In the genomic region with DNA sequence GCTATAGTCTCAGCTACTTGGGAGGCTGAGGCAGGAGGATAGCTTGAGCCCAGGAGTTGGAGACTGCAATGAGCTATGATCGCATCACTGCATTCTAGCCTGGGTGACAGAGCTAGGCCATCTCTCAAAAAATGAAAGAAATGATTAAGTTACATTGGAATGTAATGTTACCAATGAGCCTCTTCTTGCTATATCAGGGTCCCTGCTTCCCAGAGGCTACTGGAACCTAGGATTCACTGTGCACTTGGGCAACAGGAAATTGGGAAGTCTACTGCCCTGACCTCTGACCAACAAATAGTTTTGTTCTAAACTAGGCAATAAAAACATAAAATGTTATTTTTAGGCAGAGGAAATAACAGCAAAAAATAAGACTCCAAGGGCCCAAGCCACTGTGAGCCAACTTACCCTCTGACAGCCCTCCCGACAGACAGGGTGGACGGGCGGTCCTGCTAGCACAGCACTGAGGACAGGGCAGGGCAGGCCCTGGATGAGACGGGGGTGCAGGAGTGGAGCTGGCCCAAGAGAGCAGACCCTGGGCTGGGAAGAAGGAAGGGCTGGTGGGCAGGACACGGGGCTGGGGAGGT, we compare ENCODE assay signal across 9 cellular contexts. TPM values are rescaled to one million over a fixed set of nuclear protein-coding genes. Genes with fewer than 3 reads are reported as not detected.
A peak's percentile ranks its signal among the peaks of the same experiment; 100 is the strongest.
DNase-seq lines count a peak whose midpoint lies in the region; ATAC-seq and TF ChIP-seq lines count a peak whose summit lies in the region.
"Had no signal": no experiment of that assay in that cellular context is flagged by ENCODE, and none has a peak within 500 bp of the region (broad histone marks: within the 10 kb centered on the region; RNA-seq: fewer than 3 reads in every experiment).

No MANE protein-coding gene starts in this region.

- H3K4me3 ChIP-seq in CD4-positive, CD25-positive, alpha-beta regulatory T cell (ENCODE audit: low read depth, low read length), result no peak overlapping the region
- H3K4me3 ChIP-seq in MG63 (no peak overlapping the region), fibroblast of lung (replicated peaks in 1 of 4; ENCODE audit: control extremely low read depth in 1 of 4, insufficient read depth in 1 of 4, low read depth in 3 of 4, low read length in 4 of 4) (no peak overlapping the region), trophoblast cell (ENCODE audit: low read depth, low read length) (no peak overlapping the region)
- H3K4me3 ChIP-seq: breast epithelium had no signal

- H3K9me3 Mint-ChIP-seq in CD4-positive, CD25-positive, alpha-beta regulatory T cell, result peaks cover 0 to 2% (median 0%) of the 10 kb centered on the region in 7 donors

- DNase-seq in CD4-positive, CD25-positive, alpha-beta regulatory T cell, result no peak
- peak; percentile 63 for DNase-seq in MG63
- peak; percentile 66 to 74 for DNase-seq in fibroblast of lung (ENCODE audit: low read depth in 2 of 2)
- DNase-seq in trophoblast cell, result peak in 1 of 2 donors; percentile 66
- DNase-seq in NOMO-1 (lab: John Stamatoyannopoulos, UW; ENCODE audit: unreplicated experiment in 2 of 2), result no peak
- DNase-seq in erythroblast (lab: John Stamatoyannopoulos, UW), result no peak
- DNase-seq in globus pallidus (ENCODE audit: low spot score), result no peak

- H3K27ac ChIP-seq in CD4-positive, CD25-positive, alpha-beta regulatory T cell (ENCODE audit: insufficient read depth, low read length, poor library complexity, severe bottlenecking), result peak overlapping the region; percentile 41
- H3K27ac ChIP-seq in fibroblast of lung (ENCODE audit: insufficient read depth, low read length) (peak overlapping the region; percentile 78), trophoblast cell (ENCODE audit: low read depth, low read length) (no peak overlapping the region)

- peaks cover 38% of the 10 kb centered on the region for H3K4me1 ChIP-seq in CD4-positive, CD25-positive, alpha-beta regulatory T cell (ENCODE audit: control insufficient read depth, insufficient read depth, low read length, poor library complexity, severe bottlenecking)
- peaks cover 51% of the 10 kb centered on the region for H3K4me1 ChIP-seq in fibroblast of lung (ENCODE audit: control insufficient read depth, extremely low read depth, insufficient read depth, low read length)
- H3K4me1 ChIP-seq in trophoblast cell (ENCODE audit: control insufficient read depth in 1 of 2, insufficient read depth in 2 of 2, low read length in 2 of 2), result peaks cover 11 to 17% of the 10 kb centered on the region in 2 experiments

- H3K79me1 ChIP-seq in trophoblast cell (ENCODE audit: low read length), result peaks cover 4% of the 10 kb centered on the region

- no peak overlapping the region for H3K4me2 ChIP-seq in fibroblast of lung (ENCODE audit: extremely low read depth, insufficient read depth, low read length)
- no peak overlapping the region for H3K4me2 ChIP-seq in trophoblast cell (ENCODE audit: low read length)

- H2AK5ac ChIP-seq in trophoblast cell (ENCODE audit: low read length), result peak overlapping the region; percentile 66

- no peak overlapping the region for H2BK5ac ChIP-seq in trophoblast cell (ENCODE audit: low read depth, low read length, poor library complexity)

- H3K4me3 Mint-ChIP-seq in CD4-positive, CD25-positive, alpha-beta regulatory T cell, result no peak overlapping the region

- no peak overlapping the region for H4K8ac ChIP-seq in trophoblast cell (ENCODE audit: low read depth, low read length)

- H3K23ac ChIP-seq in trophoblast cell (ENCODE audit: low read length), result no peak overlapping the region

- H4K20me1 ChIP-seq in fibroblast of lung (ENCODE audit: control insufficient read depth, extremely low read depth, insufficient read depth, low read length), result no peaks in the 10 kb centered on the region

- H3K4ac ChIP-seq in trophoblast cell (ENCODE audit: low read depth, low read length), result no peak overlapping the region

- no peak for TF ChIP-seq POLR2A in erythroblast (IDR thresholded peaks at IDR 0.05; ENCODE audit: low read length)

- H3K18ac ChIP-seq in trophoblast cell (ENCODE audit: low read length), result peak overlapping the region; percentile 49

- H2BK120ac ChIP-seq in trophoblast cell (ENCODE audit: insufficient read depth, low read length, poor library complexity), result peak overlapping the region; percentile 58

- H3K27ac Mint-ChIP-seq in CD4-positive, CD25-positive, alpha-beta regulatory T cell, result peak overlapping the region; percentile 48 to 92 (median 83)

- peaks cover 14% of the 10 kb centered on the region for H3K36me3 Mint-ChIP-seq in CD4-positive, CD25-positive, alpha-beta regulatory T cell

- no peaks in the 10 kb centered on the region for H3K27me3 ChIP-seq in CD4-positive, CD25-positive, alpha-beta regulatory T cell (ENCODE audit: control insufficient read depth, insufficient read depth, low read length)
- H3K27me3 ChIP-seq in MG63 (no peaks in the 10 kb centered on the region), fibroblast of lung (ENCODE audit: control insufficient read depth, insufficient read depth, low read length) (no peaks in the 10 kb centered on the region), trophoblast cell (ENCODE audit: insufficient read depth, low read length) (no peaks in the 10 kb centered on the region)
- H3K27me3 ChIP-seq: breast epithelium had no signal

- peak overlapping the region; percentile 50 for H2BK12ac ChIP-seq in trophoblast cell (ENCODE audit: low read length)

- H3K9ac ChIP-seq in fibroblast of lung (ENCODE audit: insufficient read depth, low read length), result peak overlapping the region; percentile 11
- no peak overlapping the region for H3K9ac ChIP-seq in trophoblast cell (ENCODE audit: low read length)

- no peaks in the 10 kb centered on the region for H3K36me3 ChIP-seq in CD4-positive, CD25-positive, alpha-beta regulatory T cell (ENCODE audit: control insufficient read depth, insufficient read depth, low read length)
- peaks cover 11% of the 10 kb centered on the region for H3K36me3 ChIP-seq in MG63
- H3K36me3 ChIP-seq in fibroblast of lung (ENCODE audit: control insufficient read depth, insufficient read depth, low read length), result no peaks in the 10 kb centered on the region
- no peaks in the 10 kb centered on the region for H3K36me3 ChIP-seq in trophoblast cell (ENCODE audit: control insufficient read depth in 1 of 2, insufficient read depth in 2 of 2, low read length in 2 of 2)
- H3K36me3 ChIP-seq: breast epithelium had no signal

- H2AFZ ChIP-seq in fibroblast of lung (ENCODE audit: low read length) (no peak overlapping the region), trophoblast cell (ENCODE audit: insufficient read depth, low read length, poor library complexity) (no peak overlapping the region)

- H3K4me1 Mint-ChIP-seq in CD4-positive, CD25-positive, alpha-beta regulatory T cell, result peaks cover 25 to 93% (median 54%) of the 10 kb centered on the region in 4 donors

- no peaks in the 10 kb centered on the region for H3K27me3 Mint-ChIP-seq in CD4-positive, CD25-positive, alpha-beta regulatory T cell

- H3K14ac ChIP-seq in trophoblast cell (ENCODE audit: low read length), result no peak overlapping the region

- H4K91ac ChIP-seq in trophoblast cell (ENCODE audit: low read depth, low read length), result no peak overlapping the region

- TF ChIP-seq CTCF in fibroblast of lung (conservative IDR thresholded peaks at IDR 0.05 in 1 of 2, IDR thresholded peaks at IDR 0.05 in 1 of 2; ENCODE audit: low read depth in 1 of 2, low read length in 2 of 2), result no peak

- WGBS in trophoblast cell (ENCODE audit: extremely low coverage, insufficient coverage, insufficient read length), result no CpG with 5 or more reads among the region's 6 CpGs

- H4K12ac ChIP-seq in trophoblast cell (ENCODE audit: low read depth, low read length), result no peak overlapping the region

- no peaks in the 10 kb centered on the region for H3K9me3 ChIP-seq in CD4-positive, CD25-positive, alpha-beta regulatory T cell (ENCODE audit: control insufficient read depth in 2 of 2, low read length in 2 of 2)
- H3K9me3 ChIP-seq in MG63, result no peaks in the 10 kb centered on the region
- no peaks in the 10 kb centered on the region for H3K9me3 ChIP-seq in fibroblast of lung (ENCODE audit: control insufficient read depth, insufficient read depth, low read depth, low read length)
- H3K9me3 ChIP-seq in trophoblast cell (ENCODE audit: insufficient read depth, low read depth, low read length), result peaks cover 3% of the 10 kb centered on the region
- H3K9me3 ChIP-seq: breast epithelium had no signal

- no peak for ATAC-seq in CD4-positive, CD25-positive, alpha-beta regulatory T cell (ENCODE audit: low read depth in 2 of 2)
- ATAC-seq in GM18520 (IDR thresholded peaks at IDR 0.05; ENCODE audit: unreplicated experiment), result no peak

- peaks cover 7% of the 10 kb centered on the region for H3K79me2 ChIP-seq in fibroblast of lung (ENCODE audit: control insufficient read depth, insufficient read depth, low read length)
- H3K79me2 ChIP-seq in trophoblast cell (ENCODE audit: control insufficient read depth, insufficient read depth, low read length, poor library complexity), result no peaks in the 10 kb centered on the region

RNA-seq across cellular contexts. Expression of gene NSMCE1, which starts 27.5 kb away (rescaled TPM):
- total RNA-seq in CD4-positive, CD25-positive, alpha-beta regulatory T cell, result 40.0 TPM
- polyA plus RNA-seq in CD4-positive, CD25-positive, alpha-beta regulatory T cell, result 100 to 1,000 TPM; 128 to 156 (median 138) TPM
- 51.7 and 66.6 TPM in 2 replicates for total RNA-seq in MG63 (2014; rRNA removed; shearing (Covaris generic); ENCODE audit: low replicate concordance)
- 124 and 142 TPM in 2 replicates for total RNA-seq in fibroblast of lung
- 48.8 and 62.3 TPM in 2 replicates for polyA plus RNA-seq in fibroblast of lung
- polyA plus RNA-seq in fibroblast of lung (2012), result 99.0 and 130 TPM in 2 replicates
- 141 and 163 TPM in 2 replicates for polyA minus RNA-seq in fibroblast of lung (ENCODE audit: low replicate concordance)
- 20.6 and 21.6 TPM in 2 replicates for polyA plus RNA-seq in trophoblast cell (2013)

RNA-seq across cellular contexts. Expression of gene KDM8, which starts 37.7 kb away (rescaled TPM):
- 14.7 TPM for total RNA-seq in CD4-positive, CD25-positive, alpha-beta regulatory T cell
- 1 to 10 TPM; 2.8 to 8.8 (median 4.3) TPM for polyA plus RNA-seq in CD4-positive, CD25-positive, alpha-beta regulatory T cell
- 4.4 and 10.2 TPM in 2 replicates for total RNA-seq in MG63 (2014; rRNA removed; shearing (Covaris generic); ENCODE audit: low replicate concordance)
- 1.8 and 3.6 TPM in 2 replicates for total RNA-seq in fibroblast of lung
- 2.0 and 2.9 TPM in 2 replicates for polyA plus RNA-seq in fibroblast of lung
- 2.9 and 3.8 TPM in 2 replicates for polyA plus RNA-seq in fibroblast of lung (2012)
- polyA minus RNA-seq in fibroblast of lung (ENCODE audit: low replicate concordance), result 7.1 and 8.2 TPM in 2 replicates
- polyA plus RNA-seq in trophoblast cell (2013), result 1.7 and 1.8 TPM in 2 replicates

Comparison
In these comparisons a context has a peak if more than half of its experiments do, and no peak if none do; other contexts are left out.
1. DNase-seq: peak in MG63 (single experiment) and fibroblast of lung (2 of 2); none in CD4-positive, CD25-positive, alpha-beta regulatory T cell (0 of 3), NOMO-1 (0 of 2), erythroblast (0 of 2) and globus pallidus (single experiment).